ENCODE assay signal across 9 cellular contexts in genomic region chr2:40371525-40372277, GRCh38.
DNase-seq lines count a peak whose midpoint lies in the region; ATAC-seq and TF ChIP-seq lines count a peak whose summit lies in the region.
"Had no signal": no experiment of that assay in that cellular context is flagged by ENCODE, and none has a peak within 500 bp of the region (broad histone marks: within the 10 kb centered on the region; RNA-seq: fewer than 3 reads in every experiment).

No MANE protein-coding gene starts in this region.

- POLR2A ChIA-PET in HEK293T (lab: Yijun Ruan, JAX) = no interaction called here

- TF ChIP-seq EP300 in sigmoid colon (IDR thresholded peaks at IDR 0.05) = no peak

- no peak overlapping the region for H3K4me3 ChIP-seq in heart left ventricle
- H3K4me3 ChIP-seq in sigmoid colon = no peak overlapping the region

- TF ChIP-seq CTCF in heart left ventricle (IDR thresholded peaks at IDR 0.05) (no peak), sigmoid colon (IDR thresholded peaks at IDR 0.05) (no peak)

- H3K36me3 ChIP-seq in heart left ventricle (peaks cover 0 to 2% (median 0%) of the 10 kb centered on the region in 9 donors), sigmoid colon (no peaks in the 10 kb centered on the region)

- intact Hi-C loops in heart left ventricle (cut with DNase I) (no loop called here), sigmoid colon (cut with DNase I) (no loop called here)

- CTCF ChIA-PET in HEK293T (lab: Yijun Ruan, JAX) = no interaction called here

- WGBS in heart left ventricle, 4 donors = 19 to 27% (median 21%) methylated on average over 4 of the region's 4 CpGs
- 30 to 52% methylated on average over 4 of the region's 4 CpGs for WGBS in sigmoid colon, 2 donors

- ATAC-seq in SK-N-SH treated with all-trans-retinoic acid at 6 μM for 48 hours = peak; percentile 93
- ATAC-seq in heart left ventricle = peak in 2 of 4 donors; percentile 73 to 74
- ATAC-seq in GM19035 (IDR thresholded peaks at IDR 0.05; ENCODE audit: unreplicated experiment) = no peak
- ATAC-seq in stimulated activated naive CD8-positive, alpha-beta T cell treated with anti-CD3 and anti-CD28 coated beads, Interleukin-15, Interleukin-2, amounts not matched to agents 100 U/mL and 50 U/mL, for 24 hours = no peak

- DNase-seq in HEK293T (ENCODE audit: extremely low spot score) (peak; percentile 42), heart left ventricle (peak; percentile 22 to 42 (median 40)), sigmoid colon (peak; percentile 85), SKM-1 treated with dmso at 0.1 percent for 144 hours (lab: John Stamatoyannopoulos, UW; ENCODE audit: unreplicated experiment) (no peak), T-helper 1 cell (no peak)
- DNase-seq in stimulated activated naive CD8-positive, alpha-beta T cell treated with anti-CD3 and anti-CD28 coated beads, Interleukin-15, Interleukin-2, amounts not matched to agents 100 U/mL and 50 U/mL, for 24 hours = no peak
- DNase-seq: NCI-H1048 had no signal

- TF ChIP-seq POLR2A in heart left ventricle (IDR thresholded peaks at IDR 0.05) (no peak), sigmoid colon (IDR thresholded peaks at IDR 0.05) (no peak)

- H3K4me1 ChIP-seq in heart left ventricle (peaks cover 0 to 83% (median 40%) of the 10 kb centered on the region in 12 donors), sigmoid colon (peaks cover 0 to 64% (median 41%) of the 10 kb centered on the region in 4 donors)

- no peaks in the 10 kb centered on the region for H3K9me3 ChIP-seq in heart left ventricle
- no peaks in the 10 kb centered on the region for H3K9me3 ChIP-seq in sigmoid colon

- H3K27ac ChIP-seq in heart left ventricle (peak overlapping the region in 8 of 12 donors; percentile 24 to 75 (median 41)), sigmoid colon (peak overlapping the region; percentile 63 to 78 (median 75))

- H3K27me3 ChIP-seq in heart left ventricle = no peaks in the 10 kb centered on the region
- no peaks in the 10 kb centered on the region for H3K27me3 ChIP-seq in sigmoid colon

TF ChIP-seq in HEK293T, 16 proteins besides CTCF, POLR2A, EP300 and RAD21:
- no peak for TF ChIP-seq FOXK2 (IDR thresholded peaks at IDR 0.05)
- TF ChIP-seq HDGF (IDR thresholded peaks at IDR 0.05; ENCODE audit: borderline replicate concordance) = no peak
- no peak for TF ChIP-seq FOXM1 (IDR thresholded peaks at IDR 0.05; ENCODE audit: borderline replicate concordance)
- no peak for TF ChIP-seq SP1 (IDR thresholded peaks at IDR 0.05)
- TF ChIP-seq ZNF384 (IDR thresholded peaks at IDR 0.05) = no peak

TF ChIP-seq in SK-N-SH treated with all-trans-retinoic acid at 6 μM for 48 hours, 23 proteins besides CTCF, POLR2A, EP300 and RAD21:
- TF ChIP-seq, protein P1, sequence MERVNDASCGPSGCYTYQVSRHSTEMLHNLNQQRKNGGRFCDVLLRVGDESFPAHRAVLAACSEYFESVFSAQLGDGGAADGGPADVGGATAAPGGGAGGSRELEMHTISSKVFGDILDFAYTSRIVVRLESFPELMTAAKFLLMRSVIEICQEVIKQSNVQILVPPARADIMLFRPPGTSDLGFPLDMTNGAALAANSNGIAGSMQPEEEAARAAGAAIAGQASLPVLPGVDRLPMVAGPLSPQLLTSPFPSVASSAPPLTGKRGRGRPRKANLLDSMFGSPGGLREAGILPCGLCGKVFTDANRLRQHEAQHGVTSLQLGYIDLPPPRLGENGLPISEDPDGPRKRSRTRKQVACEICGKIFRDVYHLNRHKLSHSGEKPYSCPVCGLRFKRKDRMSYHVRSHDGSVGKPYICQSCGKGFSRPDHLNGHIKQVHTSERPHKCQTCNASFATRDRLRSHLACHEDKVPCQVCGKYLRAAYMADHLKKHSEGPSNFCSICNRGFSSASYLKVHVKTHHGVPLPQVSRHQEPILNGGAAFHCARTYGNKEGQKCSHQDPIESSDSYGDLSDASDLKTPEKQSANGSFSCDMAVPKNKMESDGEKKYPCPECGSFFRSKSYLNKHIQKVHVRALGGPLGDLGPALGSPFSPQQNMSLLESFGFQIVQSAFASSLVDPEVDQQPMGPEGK (CRISPR knock-in tag; IDR thresholded peaks at IDR 0.05; ENCODE audit: borderline replicate concordance) = no peak
- TF ChIP-seq ZFP3 (CRISPR knock-in tag; IDR thresholded peaks at IDR 0.05) (0 out of 2 replicates have a peak, but pooled peaks have one; percentile 46), ZNF565 (CRISPR knock-in tag; conservative IDR thresholded peaks at IDR 0.05; ENCODE audit: low read depth) (no peak), OSR1 (CRISPR knock-in tag; IDR thresholded peaks at IDR 0.05) (no peak), SNAI2 (CRISPR knock-in tag; IDR thresholded peaks at IDR 0.05) (0 out of 2 replicates have a peak, but pooled peaks have one; percentile 26), POU6F1 (CRISPR knock-in tag; IDR thresholded peaks at IDR 0.05; ENCODE audit: borderline replicate concordance, low read depth) (no peak), ISL1 (CRISPR knock-in tag; IDR thresholded peaks at IDR 0.05) (peak; percentile 77)

Comparison
In these comparisons a context has a peak if more than half of its experiments do, and no peak if none do; other contexts are left out.
1. DNase-seq: peak in HEK293T (single experiment), heart left ventricle (5 of 5) and sigmoid colon (single experiment); none in SKM-1 treated with dmso at 0.1 percent for 144 hours (single experiment), T-helper 1 cell (0 of 5) and stimulated activated naive CD8-positive, alpha-beta T cell treated with anti-CD3 and anti-CD28 coated beads, Interleukin-15, Interleukin-2, amounts not matched to agents 100 U/mL and 50 U/mL, for 24 hours (single experiment).